13 cellular contexts compared by ENCODE assay signal in the genomic region with DNA sequence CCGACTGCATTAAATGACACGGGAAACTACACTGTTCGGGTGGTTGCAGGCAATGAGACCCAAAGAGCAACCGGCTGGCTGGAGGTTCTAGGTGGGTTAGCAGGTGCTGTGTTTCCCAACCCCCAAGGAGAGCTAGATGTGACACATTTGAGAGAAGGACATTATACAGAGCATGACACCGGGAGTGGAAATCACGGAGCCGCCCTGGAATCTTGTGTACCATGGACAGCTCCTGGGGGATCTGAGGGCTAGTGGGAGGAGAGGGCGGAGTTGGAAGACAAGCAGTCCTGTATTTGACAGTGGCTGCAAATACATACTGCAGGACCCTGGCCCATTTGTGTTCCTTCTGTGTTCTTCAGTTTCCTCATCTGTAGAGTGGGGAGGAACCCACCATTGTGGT. TPM values are rescaled to one million over a fixed set of nuclear protein-coding genes. Genes with fewer than 3 reads are reported as not detected.
A peak's percentile ranks its signal among the peaks of the same experiment; 100 is the strongest.
DNase-seq lines count a peak whose midpoint lies in the region; ATAC-seq, FAIRE-seq and TF ChIP-seq lines count a peak whose summit lies in the region.
"Had no signal": no experiment of that assay in that cellular context is flagged by ENCODE, and none has a peak within 500 bp of the region (broad histone marks: within the 10 kb centered on the region; RNA-seq: fewer than 3 reads in every experiment).

No MANE protein-coding gene starts in this region.

- intact Hi-C loops in HepG2 (cut with micrococcal nuclease; ENCODE audit: unreplicated experiment): loop anchor here (2.0 kb wide), 1 partner anchor 40 kb away; no protein-coding TSS in a partner anchor
- intact Hi-C loops in right lobe of liver (cut with DNase I): loop anchor here in 1 of 2 donors (10.0 kb wide), 1 partner anchor 174 kb away; no protein-coding TSS in a partner anchor
- intact Hi-C loops in testis (cut with DNase I; ENCODE audit: low total_unique reads): no loop called here
- intact Hi-C loops in vagina (cut with DNase I): no loop called here
- intact Hi-C loops in head of caudate nucleus (cut with DNase I): no loop called here

- 26% methylated on average over 8 of the region's 8 CpGs for WGBS in HepG2 (ENCODE audit: low lambda C conversion rate)
- WGBS in right lobe of liver (ENCODE audit: insufficient coverage, low coverage, low lambda C conversion rate, missing lambda C conversion rate): 27% methylated on average over 6 of the region's 8 CpGs
- WGBS in testis, 2 donors: 30 to 36% methylated on average over 8 of the region's 8 CpGs

- BruUV-seq in HepG2 (replicated peaks; lab: Mats Ljungman, UMichigan): no TSS peak

- ATAC-seq in HepG2 (peak; percentile 52; the same call in 1 of the 3 replicates), right lobe of liver (no peak), HG02623 (IDR thresholded peaks at IDR 0.05; ENCODE audit: unreplicated experiment) (no peak)
- ATAC-seq: heart left ventricle had no signal

- H2AFZ ChIP-seq in HepG2 (ENCODE audit: low read length): no peak overlapping the region

- POLR2A ChIA-PET in HepG2 (lab: Yijun Ruan, JAX): no interaction called here

- H3K4me3 ChIP-seq in HepG2 (replicated peaks in 1 of 3; ENCODE audit: insufficient read depth in 1 of 3, low read depth in 2 of 3, low read length in 3 of 3) (no peak overlapping the region), right lobe of liver (no peak overlapping the region), NT2/D1 (ENCODE audit: insufficient read length, low read depth) (no peak overlapping the region), testis (no peak overlapping the region), vagina (no peak overlapping the region)
- H3K4me3 ChIP-seq: heart left ventricle had no signal

- H3K4me1 Mint-ChIP-seq in endothelial cell (ENCODE audit: unreplicated experiment): no peaks in the 10 kb centered on the region

- H3K4me1 ChIP-seq in HepG2 (ENCODE audit: insufficient read depth, low read length) (peaks cover 13% of the 10 kb centered on the region), right lobe of liver (no peaks in the 10 kb centered on the region), NT2/D1 (ENCODE audit: insufficient read depth, insufficient read length) (no peaks in the 10 kb centered on the region), testis (no peaks in the 10 kb centered on the region), vagina (no peaks in the 10 kb centered on the region)
- H3K4me1 ChIP-seq: heart left ventricle had no signal

- no peak overlapping the region for H3K27ac ChIP-seq in HepG2 (ENCODE audit: extremely low read length, insufficient read depth, low read length)
- no peak overlapping the region for H3K27ac ChIP-seq in right lobe of liver
- no peak overlapping the region for H3K27ac ChIP-seq in testis
- H3K27ac ChIP-seq in vagina: no peak overlapping the region
- H3K27ac ChIP-seq: heart left ventricle had no signal

- TF ChIP-seq POLR2A in HepG2 (IDR thresholded peaks at IDR 0.05; ENCODE audit: insufficient read depth in 1 of 2, low read depth in 2 of 2, low read length in 2 of 2) (no peak), right lobe of liver (IDR thresholded peaks at IDR 0.05) (no peak), testis (IDR thresholded peaks at IDR 0.05) (no peak), vagina (IDR thresholded peaks at IDR 0.05) (no peak)

- FAIRE-seq in HepG2 (lab: Jason Lieb, UNC): no peak
- FAIRE-seq: RCC 7860 had no signal

- H3K9me3 ChIP-seq in HepG2 (ENCODE audit: low read length) (no peaks in the 10 kb centered on the region), right lobe of liver (no peaks in the 10 kb centered on the region), NT2/D1 (ENCODE audit: insufficient read depth, low read length) (no peaks in the 10 kb centered on the region), testis (no peaks in the 10 kb centered on the region), vagina (no peaks in the 10 kb centered on the region)
- H3K9me3 ChIP-seq: heart left ventricle had no signal

- H3K27ac Mint-ChIP-seq in endothelial cell (ENCODE audit: unreplicated experiment): no peak overlapping the region

- H3K9ac ChIP-seq in HepG2 (ENCODE audit: insufficient read depth, low read depth, low read length) (no peak overlapping the region), NT2/D1 (ENCODE audit: insufficient read length, low read depth) (no peak overlapping the region)

- H3K79me2 ChIP-seq in HepG2 (ENCODE audit: insufficient read depth, low read length): no peaks in the 10 kb centered on the region

- H3K4me2 ChIP-seq in HepG2 (ENCODE audit: low read depth, low read length): no peak overlapping the region

- TF ChIP-seq CTCF in HepG2 (CRISPR knock-in tag; IDR thresholded peaks at IDR 0.05) (no peak), right lobe of liver (IDR thresholded peaks at IDR 0.05) (no peak), endothelial cell (IDR thresholded peaks at IDR 0.05; ENCODE audit: unreplicated experiment) (no peak), testis (IDR thresholded peaks at IDR 0.05) (no peak), vagina (IDR thresholded peaks at IDR 0.05) (no peak)

- no peak for TF ChIP-seq RAD21 in HepG2 (CRISPR knock-in tag; IDR thresholded peaks at IDR 0.05)

- H3K36me3 Mint-ChIP-seq in endothelial cell (ENCODE audit: low read depth, unreplicated experiment): peaks cover 9% of the 10 kb centered on the region

- H3K36me3 ChIP-seq in HepG2 (replicated peaks in 1 of 2; ENCODE audit: control insufficient read depth in 1 of 2, insufficient read depth in 2 of 2, low read length in 2 of 2) (no peaks in the 10 kb centered on the region), right lobe of liver (no peaks in the 10 kb centered on the region), NT2/D1 (ENCODE audit: insufficient read depth, insufficient read length, low read length) (no peaks in the 10 kb centered on the region), testis (ENCODE audit: low read depth, missing control alignments) (no peaks in the 10 kb centered on the region), vagina (no peaks in the 10 kb centered on the region)
- H3K36me3 ChIP-seq: heart left ventricle had no signal

- DNase-seq in HepG2 (ENCODE audit: low spot score) (peak; percentile 20), right lobe of liver (no peak), NT2/D1 (ENCODE audit: low read depth, low spot score) (peak; percentile 8), endothelial cell (ENCODE audit: low spot score) (peak; percentile 72), testis (peak; percentile 25), vagina (ENCODE audit: extremely low spot score in 2 of 2) (no peak), head of caudate nucleus (no peak)
- DNase-seq: activated naive CD4-positive, alpha-beta T cell treated with Interleukin-2 at 50 U/mL for 16 hours; heart left ventricle; midbrain had no signal

- TF ChIP-seq EP300 in HepG2 (IDR thresholded peaks at IDR 0.05; ENCODE audit: low read depth in 2 of 2, low read length in 2 of 2): no peak
- TF ChIP-seq EP300 in HepG2 (CRISPR knock-in tag; IDR thresholded peaks at IDR 0.05; ENCODE audit: borderline replicate concordance): no peak

- in situ Hi-C loops in HepG2 (cut with HindIII; ENCODE audit: extremely low pct_ligation_motif_present, low pct_unique_long_range_greater_than_20kb): no loop called here

- H3K27me3 ChIP-seq in HepG2 (ENCODE audit: control insufficient read depth in 1 of 2, insufficient read depth in 2 of 2, low read length in 2 of 2): no peaks in the 10 kb centered on the region
- H3K27me3 ChIP-seq in right lobe of liver: no peaks in the 10 kb centered on the region
- H3K27me3 ChIP-seq in NT2/D1 (ENCODE audit: insufficient read depth, insufficient read length): peaks cover 54% of the 10 kb centered on the region
- no peaks in the 10 kb centered on the region for H3K27me3 ChIP-seq in testis
- H3K27me3 ChIP-seq in vagina: no peaks in the 10 kb centered on the region

- H3K9me3 Mint-ChIP-seq in endothelial cell (ENCODE audit: unreplicated experiment): no peaks in the 10 kb centered on the region

- H4K20me1 ChIP-seq in HepG2 (ENCODE audit: insufficient read depth, low read length): no peaks in the 10 kb centered on the region

- H3K27me3 Mint-ChIP-seq in endothelial cell (ENCODE audit: unreplicated experiment): peaks cover 6% of the 10 kb centered on the region

- H3K4me3 Mint-ChIP-seq in endothelial cell (ENCODE audit: unreplicated experiment): no peak overlapping the region

- CTCF ChIA-PET in HepG2 (lab: Yijun Ruan, JAX; ENCODE audit: low intra/inter-chr PET ratio, low total read pairs): no interaction called here

RNA-seq across cellular contexts. Expression of a gene that starts 2.3 kb away (rescaled TPM):
- total RNA-seq in HepG2 (2016; rRNA removed; fragmentation: Illumina TruSeq; extraction: Trizol) (not detected in 2 replicates), right lobe of liver (not detected), endothelial cell (ENCODE audit: unreplicated experiment) (not detected), testis (not detected), vagina (not detected)
- not detected in 2 replicates for total RNA-seq in HepG2 (2016; cell fraction: cytosol; rRNA removed; fragmentation: Illumina TruSeq; extraction: Trizol; ENCODE audit: low read depth)
- not detected in 2 replicates for total RNA-seq in HepG2 (2016; cell fraction: insoluble cytoplasmic fraction; rRNA removed; fragmentation: Illumina TruSeq; extraction: Trizol)
- total RNA-seq in HepG2 (2016; cell fraction: membrane; rRNA removed; fragmentation: Illumina TruSeq; extraction: Trizol): not detected in 2 replicates
- not detected in 2 replicates for total RNA-seq in HepG2 (2016; cell fraction: nucleus; rRNA removed; fragmentation: Illumina TruSeq; extraction: Trizol)
- polyA plus RNA-seq in HepG2 (2011; rRNA removed) (not detected in 2 replicates), testis (ENCODE audit: insufficient read depth, low read depth, low replicate concordance) (not detected)
- polyA plus RNA-seq in HepG2 (2011; cell fraction: cytosol; rRNA removed): not detected in 2 replicates
- polyA plus RNA-seq in HepG2 (2011; cell fraction: nucleus; rRNA removed): not detected in 2 replicates
- polyA plus RNA-seq in HepG2 (2012): not detected in 2 replicates
- polyA plus RNA-seq in HepG2 (2016; cell fraction: cytosol; fragmentation: Illumina TruSeq; extraction: Trizol; ENCODE audit: low read depth): not detected in 2 replicates
- not detected in 2 replicates for polyA plus RNA-seq in HepG2 (2016; cell fraction: insoluble cytoplasmic fraction; fragmentation: Illumina TruSeq; extraction: Trizol; ENCODE audit: low read depth)
- polyA plus RNA-seq in HepG2 (2016; cell fraction: membrane; fragmentation: Illumina TruSeq; extraction: Trizol; ENCODE audit: low read depth): not detected in 2 replicates
- polyA plus RNA-seq in HepG2 (2016; cell fraction: nucleus; fragmentation: Illumina TruSeq; extraction: Trizol; ENCODE audit: insufficient read depth, low read depth): not detected in 2 replicates
- not detected in 2 replicates for polyA minus RNA-seq in HepG2 (2011; rRNA and poly(A)+ RNA removed; ENCODE audit: low replicate concordance)
- polyA minus RNA-seq in HepG2 (2011; cell fraction: cytosol; rRNA and poly(A)+ RNA removed): not detected in 2 replicates
- not detected in 2 replicates for polyA minus RNA-seq in HepG2 (2011; cell fraction: nucleus; rRNA and poly(A)+ RNA removed)
- total RNA-seq: heart left ventricle had no signal
- polyA plus RNA-seq: BJ, heart left ventricle had no signal

RNA-seq across cellular contexts. Expression of a gene that starts 21.0 kb away (rescaled TPM):
- not detected in 2 replicates for total RNA-seq in HepG2 (2016; rRNA removed; fragmentation: Illumina TruSeq; extraction: Trizol)
- total RNA-seq in HepG2 (2016; cell fraction: cytosol; rRNA removed; fragmentation: Illumina TruSeq; extraction: Trizol; ENCODE audit: low read depth): not detected in 2 replicates
- not detected in 2 replicates for total RNA-seq in HepG2 (2016; cell fraction: insoluble cytoplasmic fraction; rRNA removed; fragmentation: Illumina TruSeq; extraction: Trizol)
- total RNA-seq in HepG2 (2016; cell fraction: membrane; rRNA removed; fragmentation: Illumina TruSeq; extraction: Trizol): not detected in 2 replicates
- not detected in 2 replicates for total RNA-seq in HepG2 (2016; cell fraction: nucleus; rRNA removed; fragmentation: Illumina TruSeq; extraction: Trizol)
- not detected in 2 replicates for polyA plus RNA-seq in HepG2 (2011; rRNA removed)
- not detected in 2 replicates for polyA plus RNA-seq in HepG2 (2011; cell fraction: cytosol; rRNA removed)
- not detected in 2 replicates for polyA plus RNA-seq in HepG2 (2011; cell fraction: nucleus; rRNA removed)
- polyA plus RNA-seq in HepG2 (2012): not detected in 2 replicates
- not detected in 2 replicates for polyA plus RNA-seq in HepG2 (2016; cell fraction: cytosol; fragmentation: Illumina TruSeq; extraction: Trizol; ENCODE audit: low read depth)
- not detected in 2 replicates for polyA plus RNA-seq in HepG2 (2016; cell fraction: insoluble cytoplasmic fraction; fragmentation: Illumina TruSeq; extraction: Trizol; ENCODE audit: low read depth)
- polyA plus RNA-seq in HepG2 (2016; cell fraction: membrane; fragmentation: Illumina TruSeq; extraction: Trizol; ENCODE audit: low read depth): not detected in 2 replicates
- polyA plus RNA-seq in HepG2 (2016; cell fraction: nucleus; fragmentation: Illumina TruSeq; extraction: Trizol; ENCODE audit: insufficient read depth, low read depth): not detected in 2 replicates
- polyA minus RNA-seq in HepG2 (2011; rRNA and poly(A)+ RNA removed; ENCODE audit: low replicate concordance): not detected in 2 replicates
- polyA minus RNA-seq in HepG2 (2011; cell fraction: cytosol; rRNA and poly(A)+ RNA removed): not detected in 2 replicates
- not detected in 2 replicates for polyA minus RNA-seq in HepG2 (2011; cell fraction: nucleus; rRNA and poly(A)+ RNA removed)
- total RNA-seq in right lobe of liver: under 1 TPM in 5 of 6 experiments, not detected in 1; 0.12 to 0.63 (median 0.33) TPM
- total RNA-seq in endothelial cell (ENCODE audit: unreplicated experiment): not detected
- not detected for total RNA-seq in testis
- 1.0 TPM for polyA plus RNA-seq in testis (ENCODE audit: insufficient read depth, low read depth, low replicate concordance)
- total RNA-seq in vagina: not detected
- polyA plus RNA-seq: BJ had no signal

RNA-seq across cellular contexts. Expression of a gene that starts 22.3 kb away (rescaled TPM):
- total RNA-seq in HepG2 (2016; rRNA removed; fragmentation: Illumina TruSeq; extraction: Trizol) (not detected in 2 replicates), right lobe of liver (1 to 10 TPM in 1 of 6 experiments, under 1 TPM in 5; 0.31 to 1.4 (median 0.71) TPM), endothelial cell (ENCODE audit: unreplicated experiment) (not detected), testis (1 to 10 TPM in 1 of 2 donors, under 1 TPM in 1; 0.31 to 3.1 TPM), vagina (not detected)
- not detected in 2 replicates for total RNA-seq in HepG2 (2016; cell fraction: cytosol; rRNA removed; fragmentation: Illumina TruSeq; extraction: Trizol; ENCODE audit: low read depth)
- total RNA-seq in HepG2 (2016; cell fraction: insoluble cytoplasmic fraction; rRNA removed; fragmentation: Illumina TruSeq; extraction: Trizol): not detected in 2 replicates
- total RNA-seq in HepG2 (2016; cell fraction: membrane; rRNA removed; fragmentation: Illumina TruSeq; extraction: Trizol): not detected in 2 replicates
- total RNA-seq in HepG2 (2016; cell fraction: nucleus; rRNA removed; fragmentation: Illumina TruSeq; extraction: Trizol): not detected in 2 replicates
- polyA plus RNA-seq in HepG2 (2011; rRNA removed) (not detected in 2 replicates), testis (ENCODE audit: insufficient read depth, low read depth, low replicate concordance) (0.61 TPM)
- polyA plus RNA-seq in HepG2 (2011; cell fraction: cytosol; rRNA removed): not detected in 2 replicates
- polyA plus RNA-seq in HepG2 (2011; cell fraction: nucleus; rRNA removed): not detected in 2 replicates
- polyA plus RNA-seq in HepG2 (2012): not detected in 2 replicates
- not detected in 2 replicates for polyA plus RNA-seq in HepG2 (2016; cell fraction: cytosol; fragmentation: Illumina TruSeq; extraction: Trizol; ENCODE audit: low read depth)
- polyA plus RNA-seq in HepG2 (2016; cell fraction: insoluble cytoplasmic fraction; fragmentation: Illumina TruSeq; extraction: Trizol; ENCODE audit: low read depth): not detected in 2 replicates
- polyA plus RNA-seq in HepG2 (2016; cell fraction: membrane; fragmentation: Illumina TruSeq; extraction: Trizol; ENCODE audit: low read depth): not detected in 2 replicates
- not detected in 2 replicates for polyA plus RNA-seq in HepG2 (2016; cell fraction: nucleus; fragmentation: Illumina TruSeq; extraction: Trizol; ENCODE audit: insufficient read depth, low read depth)
- not detected in 2 replicates for polyA minus RNA-seq in HepG2 (2011; rRNA and poly(A)+ RNA removed; ENCODE audit: low replicate concordance)
- not detected in 2 replicates for polyA minus RNA-seq in HepG2 (2011; cell fraction: cytosol; rRNA and poly(A)+ RNA removed)
- polyA minus RNA-seq in HepG2 (2011; cell fraction: nucleus; rRNA and poly(A)+ RNA removed): not detected in 2 replicates
- polyA plus RNA-seq: BJ, heart left ventricle had no signal

RNA-seq across cellular contexts. Expression of a gene that starts 50.9 kb away (rescaled TPM):
- total RNA-seq in HepG2 (2016; rRNA removed; fragmentation: Illumina TruSeq; extraction: Trizol) (not detected in 2 replicates), right lobe of liver (not detected), endothelial cell (ENCODE audit: unreplicated experiment) (not detected), testis (1 to 10 TPM in 1 of 2 donors, under 1 TPM in 1; 0.55 to 1.1 TPM), vagina (1.2 TPM)
- total RNA-seq in HepG2 (2016; cell fraction: cytosol; rRNA removed; fragmentation: Illumina TruSeq; extraction: Trizol; ENCODE audit: low read depth): not detected in 2 replicates
- total RNA-seq in HepG2 (2016; cell fraction: insoluble cytoplasmic fraction; rRNA removed; fragmentation: Illumina TruSeq; extraction: Trizol): not detected in 2 replicates
- total RNA-seq in HepG2 (2016; cell fraction: membrane; rRNA removed; fragmentation: Illumina TruSeq; extraction: Trizol): not detected in 2 replicates
- total RNA-seq in HepG2 (2016; cell fraction: nucleus; rRNA removed; fragmentation: Illumina TruSeq; extraction: Trizol): not detected in 2 replicates
- polyA plus RNA-seq in HepG2 (2011; rRNA removed) (not detected in 2 replicates), testis (ENCODE audit: insufficient read depth, low read depth, low replicate concordance) (0.29 TPM)
- polyA plus RNA-seq in HepG2 (2011; cell fraction: cytosol; rRNA removed): not detected in 2 replicates
- polyA plus RNA-seq in HepG2 (2011; cell fraction: nucleus; rRNA removed): not detected in 2 replicates
- not detected in 2 replicates for polyA plus RNA-seq in HepG2 (2012)
- not detected in 2 replicates for polyA plus RNA-seq in HepG2 (2016; cell fraction: cytosol; fragmentation: Illumina TruSeq; extraction: Trizol; ENCODE audit: low read depth)
- not detected in 2 replicates for polyA plus RNA-seq in HepG2 (2016; cell fraction: insoluble cytoplasmic fraction; fragmentation: Illumina TruSeq; extraction: Trizol; ENCODE audit: low read depth)
- polyA plus RNA-seq in HepG2 (2016; cell fraction: membrane; fragmentation: Illumina TruSeq; extraction: Trizol; ENCODE audit: low read depth): not detected in 2 replicates
- not detected in 2 replicates for polyA plus RNA-seq in HepG2 (2016; cell fraction: nucleus; fragmentation: Illumina TruSeq; extraction: Trizol; ENCODE audit: insufficient read depth, low read depth)
- not detected in 2 replicates for polyA minus RNA-seq in HepG2 (2011; rRNA and poly(A)+ RNA removed; ENCODE audit: low replicate concordance)
- not detected in 2 replicates for polyA minus RNA-seq in HepG2 (2011; cell fraction: cytosol; rRNA and poly(A)+ RNA removed)
- not detected in 2 replicates for polyA minus RNA-seq in HepG2 (2011; cell fraction: nucleus; rRNA and poly(A)+ RNA removed)
- polyA plus RNA-seq: BJ had no signal

Comparison
In these comparisons a context has a peak if more than half of its experiments do, and no peak if none do; other contexts are left out.
1. DNase-seq: peak in HepG2 (single experiment), NT2/D1 (single experiment), endothelial cell (single experiment) and testis (single experiment); none in right lobe of liver (0 of 3), vagina (0 of 2) and head of caudate nucleus (0 of 42).